In genomic region chrX:39438603-39439602, GRCh38 we compare ENCODE assay signal across 12 cellular contexts.
A peak's percentile ranks its signal among the peaks of the same experiment; 100 is the strongest.
DNase-seq lines count a peak whose midpoint lies in the region; ATAC-seq and TF ChIP-seq lines count a peak whose summit lies in the region.
"Had no signal": no experiment of that assay in that cellular context is flagged by ENCODE, and none has a peak within 500 bp of the region (broad histone marks: within the 10 kb centered on the region; RNA-seq: fewer than 3 reads in every experiment).

No MANE protein-coding gene starts in this region.

- H3K9me3 ChIP-seq in neural progenitor cell (ENCODE audit: low read depth), result no peaks in the 10 kb centered on the region

- H3K4me1 ChIP-seq in neural progenitor cell, result no peaks in the 10 kb centered on the region

- no peaks in the 10 kb centered on the region for H3K79me2 ChIP-seq in neural progenitor cell (ENCODE audit: low read depth)

- H3K27me3 ChIP-seq in brain microvascular endothelial cell (replicated peaks), result no peaks in the 10 kb centered on the region
- H3K27me3 ChIP-seq in neural progenitor cell, result no peaks in the 10 kb centered on the region

- no peaks in the 10 kb centered on the region for H3F3A ChIP-seq in neural progenitor cell (ENCODE audit: low read depth)

- H3K4me3 ChIP-seq in brain microvascular endothelial cell (ENCODE audit: low read depth, low read length), result no peak overlapping the region
- H3K4me3 ChIP-seq in neural progenitor cell, result no peak overlapping the region

- H3K36me3 ChIP-seq in brain microvascular endothelial cell (replicated peaks) (no peaks in the 10 kb centered on the region), neural progenitor cell (no peaks in the 10 kb centered on the region)

- H3K36me3 Mint-ChIP-seq in T-helper 1 cell treated with Interleukin-12 subunit alpha and Interleukin-12 subunit beta and Interleukin-4 antibody, amounts not matched to agents 30 μg/mL and 1 μg/mL, for 36 hours (ENCODE audit: low read depth), result peaks cover 3% of the 10 kb centered on the region
- H3K36me3 Mint-ChIP-seq in neural progenitor cell (no peaks in the 10 kb centered on the region), nephron progenitor cell (ENCODE audit: low read depth) (peaks cover 2% of the 10 kb centered on the region)

- ATAC-seq in HG03175 (IDR thresholded peaks at IDR 0.05; ENCODE audit: unreplicated experiment), result no peak

- H3K4me3 Mint-ChIP-seq in T-helper 1 cell treated with Interleukin-12 subunit alpha and Interleukin-12 subunit beta and Interleukin-4 antibody, amounts not matched to agents 30 μg/mL and 1 μg/mL, for 36 hours, result no peak overlapping the region
- H3K4me3 Mint-ChIP-seq in neural progenitor cell, result no peak overlapping the region
- no peak overlapping the region for H3K4me3 Mint-ChIP-seq in nephron progenitor cell
- H3K4me3 Mint-ChIP-seq: dendritic cell treated with granulocyte-macrophage colony-stimulating factor and Interleukin-4, amounts not matched to agents 40 ng/mL and 50 ng/mL, for 4 days had no signal

- H3K9ac ChIP-seq in neural progenitor cell, result no peak overlapping the region

- peaks cover 18% of the 10 kb centered on the region for H3K4me1 Mint-ChIP-seq in T-helper 1 cell treated with Interleukin-12 subunit alpha and Interleukin-12 subunit beta and Interleukin-4 antibody, amounts not matched to agents 30 μg/mL and 1 μg/mL, for 36 hours (ENCODE audit: low read depth)
- H3K4me1 Mint-ChIP-seq in neural progenitor cell (peaks cover 5% of the 10 kb centered on the region), nephron progenitor cell (peaks cover 52% of the 10 kb centered on the region)

- H3K4me2 ChIP-seq in neural progenitor cell, result no peak overlapping the region

- in situ Hi-C loops in brain microvascular endothelial cell (cut with HindIII; ENCODE audit: low pct_ligation_motif_present, low sequenced_read_pairs), result no loop called here

- H3K27ac Mint-ChIP-seq in T-helper 1 cell treated with Interleukin-12 subunit alpha and Interleukin-12 subunit beta and Interleukin-4 antibody, amounts not matched to agents 30 μg/mL and 1 μg/mL, for 36 hours, result peak overlapping the region; percentile 57
- no peak overlapping the region for H3K27ac Mint-ChIP-seq in neural progenitor cell
- no peak overlapping the region for H3K27ac Mint-ChIP-seq in nephron progenitor cell
- H3K27ac Mint-ChIP-seq: dendritic cell treated with granulocyte-macrophage colony-stimulating factor and Interleukin-4, amounts not matched to agents 40 ng/mL and 50 ng/mL, for 4 days had no signal

- H3K27ac ChIP-seq in brain microvascular endothelial cell, result no peak overlapping the region
- H3K27ac ChIP-seq in neural progenitor cell, result no peak overlapping the region

- TF ChIP-seq CTCF in GM20000 (IDR thresholded peaks at IDR 0.05; ENCODE audit: extremely low read depth, missing control alignments) (peak; percentile 10), brain microvascular endothelial cell (IDR thresholded peaks at IDR 0.05; ENCODE audit: low read depth, low read length, missing control alignments) (peak; percentile 41), neural progenitor cell (IDR thresholded peaks at IDR 0.05) (peak; percentile 57), nephron progenitor cell (IDR thresholded peaks at IDR 0.05) (no peak)

- no peaks in the 10 kb centered on the region for H3K27me3 Mint-ChIP-seq in T-helper 1 cell treated with Interleukin-12 subunit alpha and Interleukin-12 subunit beta and Interleukin-4 antibody, amounts not matched to agents 30 μg/mL and 1 μg/mL, for 36 hours (ENCODE audit: low read depth)
- H3K27me3 Mint-ChIP-seq in neural progenitor cell (ENCODE audit: insufficient read depth, low read depth) (peaks cover 12% of the 10 kb centered on the region), nephron progenitor cell (ENCODE audit: low read depth, poor library complexity) (peaks cover 14% of the 10 kb centered on the region)

- peaks cover 8% of the 10 kb centered on the region for H3K9me3 Mint-ChIP-seq in T-helper 1 cell treated with Interleukin-12 subunit alpha and Interleukin-12 subunit beta and Interleukin-4 antibody, amounts not matched to agents 30 μg/mL and 1 μg/mL, for 36 hours
- H3K9me3 Mint-ChIP-seq in neural progenitor cell (peaks cover 4% of the 10 kb centered on the region), nephron progenitor cell (peaks cover 33% of the 10 kb centered on the region)

- no peaks in the 10 kb centered on the region for H4K20me1 ChIP-seq in neural progenitor cell (ENCODE audit: low read depth)

- no peak for DNase-seq in T-helper 1 cell
- DNase-seq in GM20000 (ENCODE audit: low spot score), result no peak
- DNase-seq in brain microvascular endothelial cell, result no peak
- peak; percentile 30 for DNase-seq in neural progenitor cell (ENCODE audit: low spot score)
- DNase-seq in 8988T, result no peak
- no peak for DNase-seq in nephron progenitor cell
- DNase-seq: NCI-H1105 treated with DMSO at 0.1 percent for 48 hours; stimulated activated CD4-positive, alpha-beta T cell treated with anti-CD3 and anti-CD28 coated beads, Interleukin-4, amount 100 ng/mL, for 24 hours; stimulated activated naive CD4-positive, alpha-beta T cell had no signal

- no peak overlapping the region for H2AFZ ChIP-seq in neural progenitor cell (replicated peaks)
